ENCODE assay signal across 10 cellular contexts in genomic region chr17:19263621-19264010, GRCh38.
DNase-seq lines count a peak whose midpoint lies in the region; TF ChIP-seq lines count a peak whose summit lies in the region.
"Had no signal": no experiment of that assay in that cellular context is flagged by ENCODE, and none has a peak within 500 bp of the region (broad histone marks: within the 10 kb centered on the region; RNA-seq: fewer than 3 reads in every experiment).

No MANE protein-coding gene starts in this region.

- peak overlapping the region in 20 of 21 experiments; percentile 18 to 87 (median 68) for H3K27ac ChIP-seq in skin epidermis
- H3K27ac ChIP-seq: neutrophil had no signal

- CTCF ChIA-PET in GM10248 (lab: Yijun Ruan, JAX), result interaction anchor here (0.7 to 1.1 kb wide), 2 partner anchors 17 to 23 kb away, joined by 3 read pairs; no protein-coding TSS in a partner anchor

- DNase-seq in GM04504 (ENCODE audit: low read depth), result peak; percentile 38
- peak; percentile 82 for DNase-seq in brain pericyte (ENCODE audit: low read depth, low spot score)
- peak; percentile 71 for DNase-seq in islet precursor cell
- no peak for DNase-seq in AML-193 (lab: John Stamatoyannopoulos, UW)
- no peak for DNase-seq in NCI-H2107 treated with DMSO at 0.1 percent for 48 hours (lab: John Stamatoyannopoulos, UW; ENCODE audit: unreplicated experiment)
- no peak for DNase-seq in NCI-H748 treated with DMSO at 0.1 percent for 48 hours (lab: John Stamatoyannopoulos, UW)
- DNase-seq in GM10248 (ENCODE audit: extremely low spot score), result no peak
- DNase-seq: CD4-positive, alpha-beta memory T cell had no signal

- no peak overlapping the region for H3K4me3 ChIP-seq in skin epidermis

- POLR2A ChIA-PET in GM10248 (lab: Yijun Ruan, JAX), result no interaction called here

- TF ChIP-seq CTCF in GM10248 (IDR thresholded peaks at IDR 0.05; ENCODE audit: control extremely low read depth, extremely low read depth, low read depth, missing control alignments), result no peak

Comparison
In these comparisons a context has a peak if more than half of its experiments do, and no peak if none do; other contexts are left out.
1. DNase-seq: peak in GM04504 (single experiment), brain pericyte (single experiment) and islet precursor cell (single experiment); none in AML-193 (0 of 2), NCI-H2107 treated with DMSO at 0.1 percent for 48 hours (single experiment), NCI-H748 treated with DMSO at 0.1 percent for 48 hours (single experiment) and GM10248 (single experiment).